ENCODE assay signal across 9 cellular contexts in genomic region chr11:108654994-108655631, GRCh38. TPM values are rescaled to one million over a fixed set of nuclear protein-coding genes. Genes with fewer than 3 reads are reported as not detected.
DNase-seq lines count a peak whose midpoint lies in the region; ATAC-seq and TF ChIP-seq lines count a peak whose summit lies in the region.
"Had no signal": no experiment of that assay in that cellular context is flagged by ENCODE, and none has a peak within 500 bp of the region (broad histone marks: within the 10 kb centered on the region; RNA-seq: fewer than 3 reads in every experiment).

No MANE protein-coding gene starts in this region.

- no peak for TF ChIP-seq EP300 in stomach (IDR thresholded peaks at IDR 0.05)

- H3K9me3 Mint-ChIP-seq in activated CD8-positive, alpha-beta T cell treated with anti-CD3 and anti-CD28 coated beads for 36 hours: no peaks in the 10 kb centered on the region
- H3K9me3 Mint-ChIP-seq: immature natural killer cell had no signal

- H3K4me1 ChIP-seq in BE2C (no peaks in the 10 kb centered on the region), heart right ventricle (no peaks in the 10 kb centered on the region), stomach (no peaks in the 10 kb centered on the region)

- CTCF ChIA-PET in activated CD8-positive, alpha-beta T cell treated with anti-CD3 and anti-CD28 coated beads for 36 hours (lab: Charles Lee): interaction anchor here (0.6 to 1.8 kb wide), 6 partner anchors 9 to 546 kb away, joined by 3 to 7 read pairs (median 4); partner anchors contain the start of gene DDX10

- DNase-seq in BE2C (peak; percentile 55), GM12865 (ENCODE audit: low read depth) (peak; percentile 52), NCI-H2171 (lab: John Stamatoyannopoulos, UW) (peak; percentile 56), heart right ventricle (peak in 1 of 2 donors; percentile 27), stomach (peak; percentile 44), 8988T (no peak)
- peak; percentile 70 for DNase-seq in activated CD8-positive, alpha-beta T cell treated with anti-CD3 and anti-CD28 coated beads for 36 hours

- 58 to 65% methylated on average over 5 of the region's 5 CpGs for WGBS in heart right ventricle, 2 donors
- WGBS in stomach, 5 donors: 57 to 62% (median 61%) methylated on average over 5 of the region's 5 CpGs

- no peak overlapping the region for H3K4me3 Mint-ChIP-seq in activated CD8-positive, alpha-beta T cell treated with anti-CD3 and anti-CD28 coated beads for 36 hours
- H3K4me3 Mint-ChIP-seq: immature natural killer cell had no signal

- H3K27ac ChIP-seq in heart right ventricle (no peak overlapping the region), stomach (no peak overlapping the region)

- H3K27ac Mint-ChIP-seq in activated CD8-positive, alpha-beta T cell treated with anti-CD3 and anti-CD28 coated beads for 36 hours: no peak overlapping the region
- H3K27ac Mint-ChIP-seq: immature natural killer cell had no signal

- POLR2A ChIA-PET in activated CD8-positive, alpha-beta T cell treated with anti-CD3 and anti-CD28 coated beads for 36 hours (lab: Charles Lee): no interaction called here

- H3K4me3 ChIP-seq in BE2C (ENCODE audit: low read depth, low read length) (no peak overlapping the region), GM12865 (ENCODE audit: low read depth, low read length) (no peak overlapping the region), heart right ventricle (no peak overlapping the region), stomach (no peak overlapping the region)

- intact Hi-C loops in activated CD8-positive, alpha-beta T cell treated with anti-CD3 and anti-CD28 coated beads for 36 hours (cut with micrococcal nuclease): no loop called here
- intact Hi-C loops in heart right ventricle (cut with DNase I) (loop anchor here in 6 of 10 donors (5.0 to 10.0 kb wide), 10 partner anchors 188 to 1090 kb away; partner anchors contain the start of genes CUL5 (in 2 of the 6), ALKBH8 (in 1 of the 6) and C11orf65 (in 1 of the 6)), stomach (cut with DNase I; ENCODE audit: low total_unique reads) (no loop called here)

- TF ChIP-seq CTCF in BE2C (IDR thresholded peaks at IDR 0.05; ENCODE audit: low read depth, low read length) (peak; percentile 80), GM12865 (IDR thresholded peaks at IDR 0.05; ENCODE audit: insufficient read depth, low read depth, low read length, missing control alignments) (peak; percentile 46), heart right ventricle (IDR thresholded peaks at IDR 0.05) (peak in 8 of 9 donors; percentile 36 to 68 (median 58)), stomach (IDR thresholded peaks at IDR 0.05) (peak in 4 of 7 experiments; percentile 22 to 51 (median 46))
- peak; percentile 54 for TF ChIP-seq CTCF in activated CD8-positive, alpha-beta T cell treated with anti-CD3 and anti-CD28 coated beads for 36 hours (IDR thresholded peaks at IDR 0.05)

- ATAC-seq in activated CD8-positive, alpha-beta T cell treated with anti-CD3 and anti-CD28 coated beads for 36 hours: peak; percentile 30
- ATAC-seq in heart right ventricle (peak in 2 of 8 donors; percentile 33 to 52), GM21529 (IDR thresholded peaks at IDR 0.05; ENCODE audit: unreplicated experiment) (no peak)

- H3K27me3 ChIP-seq in BE2C: no peaks in the 10 kb centered on the region; the same call in 1 of the 2 replicates
- peaks cover 0 to 10% (median 0%) of the 10 kb centered on the region in 7 donors for H3K27me3 ChIP-seq in heart right ventricle
- H3K27me3 ChIP-seq in stomach: no peaks in the 10 kb centered on the region

- TF ChIP-seq POLR2A in stomach (IDR thresholded peaks at IDR 0.05): no peak

- H3K9me3 ChIP-seq in BE2C: no peaks in the 10 kb centered on the region
- peaks cover 0 to 5% (median 0%) of the 10 kb centered on the region in 11 donors for H3K9me3 ChIP-seq in heart right ventricle
- no peaks in the 10 kb centered on the region for H3K9me3 ChIP-seq in stomach

- H3K36me3 Mint-ChIP-seq in activated CD8-positive, alpha-beta T cell treated with anti-CD3 and anti-CD28 coated beads for 36 hours (ENCODE audit: low read depth): no peaks in the 10 kb centered on the region
- H3K36me3 Mint-ChIP-seq: immature natural killer cell had no signal

- H3K36me3 ChIP-seq in BE2C: no peaks in the 10 kb centered on the region
- H3K36me3 ChIP-seq in heart right ventricle: no peaks in the 10 kb centered on the region
- H3K36me3 ChIP-seq in stomach: no peaks in the 10 kb centered on the region

- H3K4me1 Mint-ChIP-seq in activated CD8-positive, alpha-beta T cell treated with anti-CD3 and anti-CD28 coated beads for 36 hours (ENCODE audit: low read depth): no peaks in the 10 kb centered on the region
- H3K4me1 Mint-ChIP-seq: immature natural killer cell had no signal

- H3K27me3 Mint-ChIP-seq in activated CD8-positive, alpha-beta T cell treated with anti-CD3 and anti-CD28 coated beads for 36 hours: no peaks in the 10 kb centered on the region

RNA-seq across cellular contexts. Expression of gene DDX10, which starts 9.8 kb away (rescaled TPM):
- polyA plus RNA-seq in BE2C (2012; ENCODE audit: insufficient read depth, insufficient read length, low read depth): 50.1 TPM
- total RNA-seq in activated CD8-positive, alpha-beta T cell treated with anti-CD3 and anti-CD28 coated beads for 36 hours: 10 to 100 TPM; 45.4 to 46.3 TPM
- total RNA-seq in heart right ventricle (10 to 100 TPM in 9 of 10 donors, 1 to 10 TPM in 1; 9.3 to 15.3 (median 11.5) TPM), stomach (10 to 100 TPM; 11.6 to 22.6 (median 16.5) TPM)
- polyA plus RNA-seq in heart right ventricle (10 to 100 TPM; 11.4 to 13.6 TPM), stomach (10 to 100 TPM; 13.4 to 20.8 (median 18.8) TPM)

Comparison
In these comparisons a context has a peak if more than half of its experiments do, and no peak if none do; other contexts are left out.
1. intact Hi-C loops: an anchor here in heart right ventricle (5.0 to 10.0 kb wide); none called in activated CD8-positive, alpha-beta T cell treated with anti-CD3 and anti-CD28 coated beads for 36 hours and stomach.